Comparison of ENCODE assay signal across 1 cellular context in the genomic region with DNA sequence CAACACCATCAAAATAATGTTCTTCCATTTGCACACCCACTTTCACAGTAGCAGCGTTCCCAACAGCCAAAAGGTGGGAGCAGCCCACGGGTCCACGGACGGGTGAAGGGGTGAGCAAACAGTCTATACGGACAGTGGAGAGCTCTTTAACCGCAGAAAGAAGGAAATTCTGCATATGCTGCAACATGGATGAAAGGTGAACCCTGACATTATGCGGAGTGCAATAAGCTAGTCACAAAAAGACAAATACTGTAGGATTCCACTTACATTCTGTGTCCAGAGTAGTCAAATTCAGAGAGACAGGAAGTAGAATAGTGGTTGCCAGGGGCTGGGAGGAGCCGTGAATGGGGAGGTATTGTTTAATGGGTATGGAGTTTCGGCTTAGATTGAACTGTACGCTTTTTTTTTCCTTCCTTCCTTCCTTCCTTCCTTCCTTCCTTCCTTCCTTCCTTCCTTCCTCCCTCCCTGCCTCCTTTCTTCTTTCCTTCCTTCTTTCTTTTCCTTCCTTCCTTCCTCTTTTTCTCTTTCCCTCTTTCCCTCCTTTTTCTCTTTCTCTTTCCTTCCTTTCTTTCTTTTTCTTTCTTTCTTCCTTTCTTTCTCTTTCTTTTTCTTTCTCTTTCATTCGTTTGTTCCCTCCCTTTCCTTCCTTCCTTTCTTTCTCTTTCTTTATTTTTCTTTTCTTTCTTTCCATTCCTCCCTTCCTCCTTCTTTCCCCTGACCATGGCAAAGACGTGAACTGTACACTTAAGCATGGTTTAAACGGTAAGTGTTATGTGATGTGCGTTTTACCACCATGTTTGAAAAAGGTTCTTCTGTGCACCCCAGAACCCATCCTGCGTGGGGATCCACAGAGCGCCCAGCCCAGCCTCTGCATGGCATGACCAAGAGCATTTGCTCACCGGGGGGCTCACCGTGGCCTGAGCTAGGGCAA.
TF ChIP-seq lines count a peak whose summit lies in the region.

No MANE protein-coding gene starts in this region.

TF ChIP-seq in endothelial cell of umbilical vein, 7 proteins besides CTCF, POLR2A, EP300 and RAD21:
- TF ChIP-seq JUN (IDR thresholded peaks at IDR 0.05; ENCODE audit: borderline replicate concordance, insufficient read depth, insufficient read length, low read depth): no peak
- TF ChIP-seq EZH2 (IDR thresholded peaks at IDR 0.05; ENCODE audit: borderline replicate concordance, low read depth, low read length, severe bottlenecking): no peak
- no peak for TF ChIP-seq MYC (IDR thresholded peaks at IDR 0.05; ENCODE audit: low read depth, low read length)
- no peak for TF ChIP-seq FOS (IDR thresholded peaks at IDR 0.05; ENCODE audit: borderline replicate concordance, insufficient read depth, low read length)
- TF ChIP-seq, protein P1, sequence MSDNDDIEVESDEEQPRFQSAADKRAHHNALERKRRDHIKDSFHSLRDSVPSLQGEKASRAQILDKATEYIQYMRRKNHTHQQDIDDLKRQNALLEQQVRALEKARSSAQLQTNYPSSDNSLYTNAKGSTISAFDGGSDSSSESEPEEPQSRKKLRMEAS (IDR thresholded peaks at IDR 0.05; ENCODE audit: insufficient read depth, insufficient read length): no peak
TF ChIP-seq in endothelial cell of umbilical vein: peak in this region for 0.
